ENCODE assay signal across 12 cellular contexts in the genomic region with DNA sequence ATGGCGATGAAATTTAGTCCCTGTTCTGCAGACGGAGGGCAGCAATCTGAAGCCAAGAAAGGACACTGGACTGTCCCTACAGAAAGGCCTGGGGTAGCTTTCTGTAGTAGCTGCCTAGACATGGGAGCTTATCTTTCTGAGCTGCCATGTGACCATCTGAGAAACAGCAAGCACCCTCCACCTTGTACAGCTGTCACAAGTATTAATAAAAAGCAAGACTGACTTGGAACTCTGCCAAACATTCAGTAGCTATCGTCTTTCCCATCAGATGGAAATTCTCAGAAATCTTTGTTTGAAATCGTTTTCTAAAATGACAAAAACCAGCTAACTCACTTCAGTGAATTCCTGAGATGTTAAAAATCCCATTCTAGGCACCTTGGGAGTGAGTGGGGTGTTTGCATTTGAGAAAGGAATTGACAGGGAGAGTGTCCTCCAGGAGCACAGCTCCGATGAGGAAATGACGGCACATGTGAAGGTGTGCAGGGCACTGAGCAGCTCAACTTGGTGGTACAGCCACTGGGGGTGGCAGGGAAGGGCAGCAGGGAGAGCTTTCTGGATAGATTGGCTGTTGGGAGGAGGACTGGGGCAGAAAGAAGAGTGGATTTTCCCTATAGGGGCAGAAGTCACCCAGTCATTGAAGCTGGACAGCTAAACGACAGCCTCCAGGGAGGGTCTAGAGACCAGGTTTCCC. TPM values are rescaled to one million over a fixed set of nuclear protein-coding genes. Genes with fewer than 3 reads are reported as not detected.
A peak's percentile ranks its signal among the peaks of the same experiment; 100 is the strongest.
DNase-seq lines count a peak whose midpoint lies in the region; ATAC-seq and TF ChIP-seq lines count a peak whose summit lies in the region.
"Had no signal": no experiment of that assay in that cellular context is flagged by ENCODE, and none has a peak within 500 bp of the region (broad histone marks: within the 10 kb centered on the region; RNA-seq: fewer than 3 reads in every experiment).

No MANE protein-coding gene starts in this region.

- intact Hi-C loops in colonic mucosa (cut with DNase I) (no loop called here), upper lobe of right lung (cut with DNase I) (no loop called here)

- no peak; the same call in 2 of the 3 replicates for ATAC-seq in SK-N-SH treated with all-trans-retinoic acid at 6 μM for 48 hours
- ATAC-seq in upper lobe of right lung = peak; percentile 34
- no peak for ATAC-seq in HG03196 (IDR thresholded peaks at IDR 0.05; ENCODE audit: unreplicated experiment)

- H3K36me3 ChIP-seq in SK-N-SH (replicated peaks in 1 of 2; ENCODE audit: control insufficient read depth in 1 of 2, insufficient read depth in 2 of 2, low read length in 1 of 2) (no peaks in the 10 kb centered on the region), colonic mucosa (no peaks in the 10 kb centered on the region), muscle layer of colon (ENCODE audit: insufficient read depth, low read length) (peaks cover 15% of the 10 kb centered on the region), upper lobe of right lung (peaks cover 18% of the 10 kb centered on the region), MG63 (no peaks in the 10 kb centered on the region)

- H3K9me3 ChIP-seq in SK-N-SH = no peaks in the 10 kb centered on the region
- H3K9me3 ChIP-seq in colonic mucosa = no peaks in the 10 kb centered on the region
- no peaks in the 10 kb centered on the region for H3K9me3 ChIP-seq in muscle layer of colon (ENCODE audit: low read length)
- H3K9me3 ChIP-seq in upper lobe of right lung = no peaks in the 10 kb centered on the region
- H3K9me3 ChIP-seq in MG63 = no peaks in the 10 kb centered on the region

- CTCF ChIA-PET in SK-N-SH (lab: Yijun Ruan, JAX) = interaction anchor here (1.2 to 2.0 kb wide), 3 partner anchors 8 to 39 kb away, joined by 3 to 4 read pairs (median 3); no protein-coding TSS in a partner anchor

- DNase-seq in SK-N-SH (peak; percentile 36), colonic mucosa (no peak), upper lobe of right lung (no peak), AG20443 (ENCODE audit: low spot score) (no peak), MG63 (no peak)
- DNase-seq: MM.1S had no signal

- no peaks in the 10 kb centered on the region for H3K79me2 ChIP-seq in SK-N-SH (ENCODE audit: insufficient read depth)

- no peaks in the 10 kb centered on the region for H3F3A ChIP-seq in SK-N-SH (replicated peaks; ENCODE audit: insufficient read depth)

- H3K4me1 ChIP-seq in SK-N-SH (ENCODE audit: control insufficient read depth in 1 of 2, insufficient read depth in 2 of 2, low read depth in 1 of 2, low read length in 1 of 2) (peaks cover 0 to 6% of the 10 kb centered on the region in 2 experiments; a peak in 1 of 4 replicates), colonic mucosa (peaks cover 30% of the 10 kb centered on the region), muscle layer of colon (ENCODE audit: insufficient read depth, low read length) (peaks cover 52% of the 10 kb centered on the region), upper lobe of right lung (peaks cover 56% of the 10 kb centered on the region)

- TF ChIP-seq CTCF in SK-N-SH (IDR thresholded peaks at IDR 0.05) (no peak), colonic mucosa (IDR thresholded peaks at IDR 0.05) (no peak), upper lobe of right lung (IDR thresholded peaks at IDR 0.05) (no peak)

- H3K27ac ChIP-seq in SK-N-SH (ENCODE audit: low read depth in 2 of 2, low read length in 1 of 2) = no peak overlapping the region
- peak overlapping the region; percentile 52 for H3K27ac ChIP-seq in colonic mucosa
- H3K27ac ChIP-seq in muscle layer of colon (ENCODE audit: low read depth, low read length) = peak overlapping the region; percentile 89
- peak overlapping the region; percentile 51 for H3K27ac ChIP-seq in upper lobe of right lung
- H3K27ac ChIP-seq: SK-N-MC had no signal

- no peak overlapping the region for H3K4me2 ChIP-seq in SK-N-SH

- H2AFZ ChIP-seq in SK-N-SH (ENCODE audit: low read depth) = no peak overlapping the region

- H4K20me1 ChIP-seq in SK-N-SH (ENCODE audit: insufficient read depth) = no peaks in the 10 kb centered on the region

- no peaks in the 10 kb centered on the region for H3K9me2 ChIP-seq in SK-N-SH

- H3K27me3 ChIP-seq in SK-N-SH (ENCODE audit: insufficient read depth) = no peaks in the 10 kb centered on the region
- no peaks in the 10 kb centered on the region for H3K27me3 ChIP-seq in colonic mucosa
- no peaks in the 10 kb centered on the region for H3K27me3 ChIP-seq in muscle layer of colon (ENCODE audit: control insufficient read depth in 1 of 2, insufficient read depth in 2 of 2, low read length in 2 of 2)
- no peaks in the 10 kb centered on the region for H3K27me3 ChIP-seq in upper lobe of right lung
- H3K27me3 ChIP-seq in MG63 = no peaks in the 10 kb centered on the region

- 52% methylated on average over 7 of the region's 7 CpGs for WGBS in SK-N-SH (ENCODE audit: low lambda C conversion rate)

- H3K4me3 ChIP-seq in SK-N-SH (ENCODE audit: low read depth in 2 of 2, low read length in 1 of 2) = no peak overlapping the region
- no peak overlapping the region for H3K4me3 ChIP-seq in colonic mucosa
- no peak overlapping the region for H3K4me3 ChIP-seq in muscle layer of colon (ENCODE audit: low read depth in 1 of 2, low read length in 2 of 2)
- no peak overlapping the region for H3K4me3 ChIP-seq in upper lobe of right lung
- no peak overlapping the region for H3K4me3 ChIP-seq in MG63
- H3K4me3 ChIP-seq: SK-N-MC had no signal

- H3K9ac ChIP-seq in SK-N-SH = no peak overlapping the region
- peak overlapping the region in 1 of 2 donors; percentile 1 for H3K9ac ChIP-seq in colonic mucosa (ENCODE audit: low read depth in 2 of 2, low read length in 2 of 2)
- no peak overlapping the region for H3K9ac ChIP-seq in muscle layer of colon (ENCODE audit: low read length)

- POLR2A ChIA-PET in SK-N-SH (lab: Yijun Ruan, JAX) = no interaction called here

- no peak for TF ChIP-seq RAD21 in SK-N-SH (IDR thresholded peaks at IDR 0.05; ENCODE audit: low read length)

- TF ChIP-seq EP300 in SK-N-SH (IDR thresholded peaks at IDR 0.05; ENCODE audit: borderline replicate concordance in 1 of 2, low read depth in 1 of 2, low read length in 1 of 2) = no peak

TF ChIP-seq in SK-N-SH, 30 proteins besides CTCF, POLR2A, EP300 and RAD21:
- TF ChIP-seq YY1 (IDR thresholded peaks at IDR 0.05; ENCODE audit: low read depth) (no peak), NFIC (IDR thresholded peaks at IDR 0.05; ENCODE audit: borderline replicate concordance) (0 out of 2 replicates have a peak, but pooled peaks have one; percentile 16), RFX5 (IDR thresholded peaks at IDR 0.05; ENCODE audit: low read length) (no peak), TCF12 (IDR thresholded peaks at IDR 0.05) (peak; percentile 16; the same call in 1 of the 2 replicates)
TF ChIP-seq in SK-N-SH: peak in this region for 2.

TF ChIP-seq in SK-N-SH treated with all-trans-retinoic acid at 6 μM for 48 hours, 23 proteins besides CTCF, POLR2A, EP300 and RAD21 (continues in another document):
- TF ChIP-seq TCF4 (CRISPR knock-in tag; IDR thresholded peaks at IDR 0.05; ENCODE audit: borderline replicate concordance) (no peak), BACH2 (CRISPR knock-in tag; IDR thresholded peaks at IDR 0.05; ENCODE audit: borderline replicate concordance) (no peak), ZNF8 (CRISPR knock-in tag; IDR thresholded peaks at IDR 0.05) (no peak)
- TF ChIP-seq, protein P1, sequence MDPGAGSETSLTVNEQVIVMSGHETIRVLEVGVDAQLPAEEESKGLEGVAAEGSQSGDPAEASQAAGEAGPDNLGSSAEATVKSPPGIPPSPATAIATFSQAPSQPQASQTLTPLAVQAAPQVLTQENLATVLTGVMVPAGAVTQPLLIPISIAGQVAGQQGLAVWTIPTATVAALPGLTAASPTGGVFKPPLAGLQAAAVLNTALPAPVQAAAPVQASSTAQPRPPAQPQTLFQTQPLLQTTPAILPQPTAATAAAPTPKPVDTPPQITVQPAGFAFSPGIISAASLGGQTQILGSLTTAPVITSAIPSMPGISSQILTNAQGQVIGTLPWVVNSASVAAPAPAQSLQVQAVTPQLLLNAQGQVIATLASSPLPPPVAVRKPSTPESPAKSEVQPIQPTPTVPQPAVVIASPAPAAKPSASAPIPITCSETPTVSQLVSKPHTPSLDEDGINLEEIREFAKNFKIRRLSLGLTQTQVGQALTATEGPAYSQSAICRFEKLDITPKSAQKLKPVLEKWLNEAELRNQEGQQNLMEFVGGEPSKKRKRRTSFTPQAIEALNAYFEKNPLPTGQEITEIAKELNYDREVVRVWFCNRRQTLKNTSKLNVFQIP (CRISPR knock-in tag; IDR thresholded peaks at IDR 0.05; ENCODE audit: borderline replicate concordance, low read depth) = no peak

RNA-seq across cellular contexts. Expression of gene ACSS1, which starts 24.5 kb away (rescaled TPM):
- 1.3 and 2.0 TPM in 2 replicates for polyA plus RNA-seq in SK-N-SH (2012; rRNA removed)
- 0.68 and 1.2 TPM in 2 replicates for polyA plus RNA-seq in SK-N-SH (2012; cell fraction: cytosol; rRNA removed)
- polyA plus RNA-seq in SK-N-SH (2012; cell fraction: nucleus; rRNA removed) = 3.3 and 4.9 TPM in 2 replicates
- total RNA-seq in colonic mucosa = 10 to 100 TPM; 29.0 to 32.0 TPM
- 37.2 TPM for total RNA-seq in upper lobe of right lung
- total RNA-seq in MG63 (2014; rRNA removed; shearing (Covaris generic); ENCODE audit: low replicate concordance) = 0.10 TPM in 1 of 2 replicates, not detected in the other

RNA-seq across cellular contexts. Expression of gene APMAP, which starts 40.8 kb away (rescaled TPM):
- polyA plus RNA-seq in SK-N-SH (2012; rRNA removed) = 107 and 115 TPM in 2 replicates
- polyA plus RNA-seq in SK-N-SH (2012; cell fraction: cytosol; rRNA removed) = 123 and 130 TPM in 2 replicates
- polyA plus RNA-seq in SK-N-SH (2012; cell fraction: nucleus; rRNA removed) = 81.8 and 94.1 TPM in 2 replicates
- 10 to 100 TPM; 43.9 to 63.3 TPM for total RNA-seq in colonic mucosa
- 73.5 TPM for total RNA-seq in upper lobe of right lung
- total RNA-seq in MG63 (2014; rRNA removed; shearing (Covaris generic); ENCODE audit: low replicate concordance) = 54.3 and 80.3 TPM in 2 replicates

RNA-seq across cellular contexts. Expression of gene VSX1, which starts 48.5 kb away (rescaled TPM):
- not detected in 2 replicates for polyA plus RNA-seq in SK-N-SH (2012; rRNA removed)
- not detected in 2 replicates for polyA plus RNA-seq in SK-N-SH (2012; cell fraction: cytosol; rRNA removed)
- polyA plus RNA-seq in SK-N-SH (2012; cell fraction: nucleus; rRNA removed) = not detected in 2 replicates
- total RNA-seq in colonic mucosa (not detected), upper lobe of right lung (not detected)
- total RNA-seq in MG63 (2014; rRNA removed; shearing (Covaris generic); ENCODE audit: low replicate concordance) = not detected in 2 replicates
- total RNA-seq: chondrocyte, urinary bladder had no signal

Comparison
In these comparisons a context has a peak if more than half of its experiments do, and no peak if none do; other contexts are left out.
1. H3K27ac ChIP-seq: peak in colonic mucosa (single experiment), muscle layer of colon (single experiment) and upper lobe of right lung (single experiment); none in SK-N-SH (0 of 2).
2. RNA of gene ACSS1, which starts 24.5 kb away (total RNA-seq): 37.2 TPM in upper lobe of right lung (single experiment) and 29.0 to 32.0 TPM in colonic mucosa; 0.10 TPM in MG63; every median in the first group is over 10 times any median in the second.